ENCODE assay signal across 17 cellular contexts in genomic region chrX:100946521-100946920, GRCh38. TPM values are rescaled to one million over a fixed set of nuclear protein-coding genes. Genes with fewer than 3 reads are reported as not detected.
"Had no signal": no experiment of that assay in that cellular context is flagged by ENCODE, and none has a peak within 500 bp of the region (broad histone marks: within the 10 kb centered on the region; RNA-seq: fewer than 3 reads in every experiment).

No MANE protein-coding gene starts in this region.

- ATAC-seq: activated naive CD8-positive, alpha-beta T cell treated with anti-CD3 and anti-CD28 coated beads, Interleukin-2, amount 50 U/mL, for 24 hours; effector memory CD8-positive, alpha-beta T cell; heart left ventricle; left colon; psoas muscle; right lobe of liver; stimulated activated memory B cell treated with anti-CD40 and anti-IgM and Interleukin-4, amounts not matched to agents 10 μg/mL and 1 μg/mL and 100 μg/mL, for 72 hours had no signal

- DNase-seq: activated CD4-positive, alpha-beta T cell treated with anti-CD3 and anti-CD28 coated beads, Interleukin-2, amount 10 ng/mL, durations not matched to agents 24 days and 14 days; activated naive CD4-positive, alpha-beta T cell; activated naive CD8-positive, alpha-beta T cell treated with anti-CD3 and anti-CD28 coated beads, Interleukin-2, amount 50 U/mL, for 24 hours; central memory CD4-positive, alpha-beta T cell; effector memory CD8-positive, alpha-beta T cell; heart left ventricle; left colon; psoas muscle; right lobe of liver; stimulated activated CD4-positive, alpha-beta T cell treated with anti-CD3 and anti-CD28 coated beads, Interleukin-1b, Interleukin-23, amount 100 ng/mL, for 48 hours had no signal

- H3K4me3 ChIP-seq: heart left ventricle, psoas muscle, right lobe of liver, tibial nerve, vagina had no signal

RNA-seq across cellular contexts. Expression of gene ARL13A, which starts 23.0 kb away (rescaled TPM):
- total RNA-seq: activated CD4-positive, alpha-beta T cell treated with anti-CD3 and anti-CD28 coated beads, Interleukin-2, amount 10 ng/mL, durations not matched to agents 24 days and 14 days; activated T-helper 1 cell treated with anti-CD3 and anti-CD28 coated beads, Interleukin-12 subunit alpha, Interleukin-12 subunit beta, Interleukin-2, Interleukin-4 antibody, amounts not matched to agents 30 ng/mL and 10 ng/mL and 1 ng/mL, durations not matched to agents 14 hours and 24 hours and 36 hours; heart left ventricle; left colon; lung microvascular endothelial cell; omental fat pad; psoas muscle; right lobe of liver; subcutaneous adipose tissue; tibial nerve; vagina had no signal
